8 cellular contexts compared by ENCODE assay signal in genomic region chr19:4971424-4971793, GRCh38. TPM values are rescaled to one million over a fixed set of nuclear protein-coding genes. Genes with fewer than 3 reads are reported as not detected.
DNase-seq lines count a peak whose midpoint lies in the region; ATAC-seq and TF ChIP-seq lines count a peak whose summit lies in the region.

No MANE protein-coding gene starts in this region.

- CTCF ChIA-PET in mammary epithelial cell (lab: Charles Lee; ENCODE audit: low non-redundant PET): no interaction called here

- no peaks in the 10 kb centered on the region for H3K79me1 ChIP-seq in mesenchymal stem cell (replicated peaks; ENCODE audit: low read length, poor library complexity, severe bottlenecking)

- in situ Hi-C loops in mammary epithelial cell (cut with MboI; ENCODE audit: low sequenced_read_pairs in 2 of 2): no loop called here

- H3K36me3 ChIP-seq in OCI-LY3 (replicated peaks; ENCODE audit: low read depth, low read length) (peaks cover 10% of the 10 kb centered on the region), mammary epithelial cell (ENCODE audit: insufficient read depth, low read length) (no peaks in the 10 kb centered on the region), mesenchymal stem cell (ENCODE audit: control insufficient read depth in 1 of 2, insufficient read depth in 2 of 2, low read depth in 1 of 2, low read length in 2 of 2) (peaks cover 0 to 3% of the 10 kb centered on the region in 2 experiments), urinary bladder (ENCODE audit: insufficient read depth) (no peaks in the 10 kb centered on the region)

- no peak overlapping the region for H4K91ac ChIP-seq in mesenchymal stem cell (ENCODE audit: low read length)

- no peak overlapping the region for H2BK120ac ChIP-seq in mesenchymal stem cell (ENCODE audit: low read depth, low read length)

- H3K18ac ChIP-seq in mesenchymal stem cell (ENCODE audit: low read depth in 1 of 2, low read length in 2 of 2): no peak overlapping the region

- no peak overlapping the region for H3K14ac ChIP-seq in mesenchymal stem cell (ENCODE audit: low read length in 2 of 2)

- ATAC-seq in GM18498 (IDR thresholded peaks at IDR 0.05; ENCODE audit: unreplicated experiment): no peak

- H3K9ac ChIP-seq in OCI-LY3 (ENCODE audit: low read length) (peak overlapping the region; percentile 62; the same call in 1 of the 2 replicates), mammary epithelial cell (ENCODE audit: insufficient read depth, low read length) (no peak overlapping the region), mesenchymal stem cell (ENCODE audit: low read length) (peak overlapping the region; percentile 90)

- H3K4me1 ChIP-seq in OCI-LY3 (ENCODE audit: low read length): peaks cover 24% of the 10 kb centered on the region
- H3K4me1 ChIP-seq in mammary epithelial cell (ENCODE audit: insufficient read depth, low read length): peaks cover 37% of the 10 kb centered on the region
- peaks cover 37% of the 10 kb centered on the region for H3K4me1 ChIP-seq in mesenchymal stem cell (ENCODE audit: control insufficient read depth, insufficient read depth, low read depth, low read length)
- H3K4me1 ChIP-seq in urinary bladder (ENCODE audit: insufficient read depth): no peaks in the 10 kb centered on the region

- 25% methylated on average over 8 of the region's 10 CpGs for WGBS in mammary epithelial cell (ENCODE audit: low coverage, missing lambda C conversion rate)
- 41% methylated on average over 10 of the region's 10 CpGs for WGBS in mesenchymal stem cell
- WGBS in urinary bladder: 42% methylated on average over 10 of the region's 10 CpGs

- H3K9me3 ChIP-seq in OCI-LY3 (ENCODE audit: insufficient read depth, low read length): no peaks in the 10 kb centered on the region
- no peaks in the 10 kb centered on the region for H3K9me3 ChIP-seq in mammary epithelial cell (replicated peaks; ENCODE audit: insufficient read depth, low read length)
- no peaks in the 10 kb centered on the region for H3K9me3 ChIP-seq in mesenchymal stem cell (ENCODE audit: control insufficient read depth, low read length)

- peak overlapping the region; percentile 16 for H4K8ac ChIP-seq in mesenchymal stem cell (ENCODE audit: low read length)

- H3K4me2 ChIP-seq in OCI-LY3 (ENCODE audit: low read length) (peak overlapping the region; percentile 91), mammary epithelial cell (ENCODE audit: insufficient read depth, low read depth, low read length) (peak overlapping the region; percentile 91), mesenchymal stem cell (ENCODE audit: low read length, poor library complexity, severe bottlenecking) (peak overlapping the region; percentile 99)

- H2AFZ ChIP-seq in OCI-LY3 (ENCODE audit: low read depth, low read length) (no peak overlapping the region), mammary epithelial cell (ENCODE audit: low read depth, low read length) (no peak overlapping the region), mesenchymal stem cell (ENCODE audit: low read depth, low read length) (no peak overlapping the region)

- TF ChIP-seq CTCF in OCI-LY3 (IDR thresholded peaks at IDR 0.05; ENCODE audit: low read depth, low read length) (no peak), mammary epithelial cell (conservative IDR thresholded peaks at IDR 0.05 in 1 of 2, IDR thresholded peaks at IDR 0.05 in 1 of 2; ENCODE audit: extremely low read depth in 1 of 2, insufficient read depth in 1 of 2, low read depth in 1 of 2, low read length in 2 of 2) (no peak)

- no peak overlapping the region for H2AK5ac ChIP-seq in mesenchymal stem cell (ENCODE audit: low read length, severe bottlenecking)

- dilution Hi-C loops in mammary epithelial cell (cut with HindIII; ENCODE audit: low sequenced_read_pairs): no loop called here

- DNase-seq in NCI-H345 (lab: John Stamatoyannopoulos, UW) (peak; percentile 37), NCI-H345 treated with DMSO at 0.1 percent for 48 hours (lab: John Stamatoyannopoulos, UW; ENCODE audit: unreplicated experiment) (no peak), mammary epithelial cell (peak; percentile 56), mesenchymal stem cell (peak; percentile 40), midbrain (lab: John Stamatoyannopoulos, UW) (no peak)

- H3K23ac ChIP-seq in mesenchymal stem cell (ENCODE audit: low read length in 2 of 2): no peak overlapping the region

- no peak overlapping the region for H3K27ac ChIP-seq in OCI-LY3 (ENCODE audit: low read length)
- H3K27ac ChIP-seq in mammary epithelial cell (ENCODE audit: insufficient read depth, low read depth, low read length): no peak overlapping the region
- H3K27ac ChIP-seq in mesenchymal stem cell (ENCODE audit: low read length, poor library complexity, severe bottlenecking): no peak overlapping the region
- no peak overlapping the region for H3K27ac ChIP-seq in urinary bladder (ENCODE audit: low read depth)

- no peak overlapping the region for H2BK12ac ChIP-seq in mesenchymal stem cell (ENCODE audit: low read length in 2 of 2)

- intact Hi-C loops in mammary epithelial cell (cut with micrococcal nuclease): loop anchor here (1.0 to 5.0 kb wide), 3 partner anchors 59 to 249 kb away; partner anchors contain the start of gene DPP9

- H2BK5ac ChIP-seq in mesenchymal stem cell (ENCODE audit: low read depth, low read length, poor library complexity, severe bottlenecking): no peak overlapping the region

- no peak overlapping the region for H3K4ac ChIP-seq in mesenchymal stem cell (ENCODE audit: low read depth in 1 of 2, low read length in 2 of 2)

- H3K4me3 ChIP-seq in OCI-LY3 (ENCODE audit: low read length): peak overlapping the region; percentile 83
- peak overlapping the region; percentile 67 to 84 (median 68) for H3K4me3 ChIP-seq in mammary epithelial cell (replicated peaks in 1 of 3; ENCODE audit: insufficient read depth in 1 of 3, low read depth in 2 of 3, low read length in 3 of 3)
- peak overlapping the region; percentile 60 to 84 for H3K4me3 ChIP-seq in mesenchymal stem cell (ENCODE audit: insufficient read depth in 1 of 2, low read depth in 1 of 2, low read length in 2 of 2)
- peak overlapping the region; percentile 27 for H3K4me3 ChIP-seq in urinary bladder (ENCODE audit: low read depth, low read length)

- H4K20me1 ChIP-seq in OCI-LY3 (ENCODE audit: insufficient read depth, low read length) (peaks cover 63% of the 10 kb centered on the region), mammary epithelial cell (ENCODE audit: insufficient read depth, low read length) (no peaks in the 10 kb centered on the region)

- H3K79me2 ChIP-seq in OCI-LY3 (ENCODE audit: low read length): peaks cover 68% of the 10 kb centered on the region
- peaks cover 71% of the 10 kb centered on the region for H3K79me2 ChIP-seq in mammary epithelial cell (ENCODE audit: insufficient read depth, low read length)

- BruUV-seq in mammary epithelial cell (replicated peaks; lab: Mats Ljungman, UMichigan): no TSS peak

- no peaks in the 10 kb centered on the region for H3K27me3 ChIP-seq in OCI-LY3 (ENCODE audit: low read depth, low read length)
- no peaks in the 10 kb centered on the region for H3K27me3 ChIP-seq in mammary epithelial cell (ENCODE audit: insufficient read depth, low read length)
- H3K27me3 ChIP-seq in mesenchymal stem cell (ENCODE audit: control insufficient read depth in 1 of 2, insufficient read depth in 1 of 2, low read length in 2 of 2): no peaks in the 10 kb centered on the region

- no peak overlapping the region for H2BK15ac ChIP-seq in mesenchymal stem cell (ENCODE audit: low read depth, poor library complexity, severe bottlenecking)

RNA-seq across cellular contexts. Expression of gene KDM4B, which starts 2.5 kb away (rescaled TPM):
- 10 to 100 TPM; 20.3 to 33.5 TPM for total RNA-seq in mammary epithelial cell
- polyA plus RNA-seq in mammary epithelial cell: 9.0 TPM
- polyA minus RNA-seq in mammary epithelial cell: 46.2 TPM
- 13.3 TPM for polyA plus RNA-seq in mesenchymal stem cell (2013, experiment 1 of 2)
- polyA plus RNA-seq in mesenchymal stem cell (2013, experiment 2 of 2): 11.9 TPM
- 14.3 TPM for total RNA-seq in urinary bladder
- 19.5 TPM for polyA plus RNA-seq in urinary bladder

Comparison
In these comparisons a context has a peak if more than half of its experiments do, and no peak if none do; other contexts are left out.
1. DNase-seq: peak in NCI-H345 (single experiment), mammary epithelial cell (single experiment) and mesenchymal stem cell (single experiment); none in NCI-H345 treated with DMSO at 0.1 percent for 48 hours (single experiment) and midbrain (single experiment).
2. H3K4me3 ChIP-seq: peak in every context shown above with its lines; median percentile 83 in OCI-LY3; 72 in mesenchymal stem cell; 68 in mammary epithelial cell; 27 in urinary bladder.
3. Peak in every context shown above with its lines, with median percentiles within 50 percentile points of each other: H3K4me2 ChIP-seq.